1 cellular context compared by ENCODE assay signal in genomic region chr7:1385086-1385808, GRCh38.
TF ChIP-seq lines count a peak whose summit lies in the region.

No MANE protein-coding gene starts in this region.

TF ChIP-seq in SK-N-SH, 30 proteins besides CTCF, POLR2A, EP300 and RAD21 (continued from another document):
- TF ChIP-seq REST (IDR thresholded peaks at IDR 0.05; ENCODE audit: low read depth, low read length) (no peak), ZBTB33 (IDR thresholded peaks at IDR 0.05; ENCODE audit: borderline replicate concordance, low read depth) (no peak), RXRA (IDR thresholded peaks at IDR 0.05; ENCODE audit: borderline replicate concordance, low read depth) (no peak), ELF1 (IDR thresholded peaks at IDR 0.05) (no peak), SMC3 (IDR thresholded peaks at IDR 0.05; ENCODE audit: low read depth, low read length) (no peak), YY1 (IDR thresholded peaks at IDR 0.05; ENCODE audit: low read depth) (no peak)
